32 cellular contexts compared by ENCODE assay signal in genomic region chr5:52378237-52378636, GRCh38.
"Had no signal": no experiment of that assay in that cellular context is flagged by ENCODE, and none has a peak within 500 bp of the region (broad histone marks: within the 10 kb centered on the region; RNA-seq: fewer than 3 reads in every experiment).

No MANE protein-coding gene starts in this region.

- H3K4me3 ChIP-seq: MG63, Peyer's patch, SJSA1 had no signal

- DNase-seq: activated CD4-positive, alpha-beta memory T cell treated with anti-CD3 and anti-CD28 coated beads, Interleukin-2, amount 10 ng/mL, durations not matched to agents 7 days and 5 days; activated CD4-positive, alpha-beta T cell treated with anti-CD3 and anti-CD28 coated beads for 1 hour; activated CD4-positive, alpha-beta T cell treated with anti-CD3 and anti-CD28 coated beads for 48 hours; activated CD4-positive, CD25-positive, alpha-beta regulatory T cell; activated CD8-positive, alpha-beta memory T cell treated with anti-CD3 and anti-CD28 coated beads for 24 hours; activated CD8-positive, alpha-beta memory T cell treated with anti-CD3 and anti-CD28 coated beads, Interleukin-2, amount 10 ng/mL, durations not matched to agents 7 days and 5 days; activated CD8-positive, alpha-beta memory T cell treated with anti-CD3 and anti-CD28 coated beads, Interleukin-2, amount 50 U/mL, for 48 hours; activated effector memory CD4-positive, alpha-beta T cell treated with Interleukin-2 at 50 U/mL for 16 hours; activated naive CD4-positive, alpha-beta T cell treated with anti-CD3 and anti-CD28 coated beads, Interleukin-2, amount 10 ng/mL, durations not matched to agents 7 days and 5 days; activated naive CD8-positive, alpha-beta T cell treated with anti-CD3 and anti-CD28 coated beads, Interleukin-2, amount 50 U/mL, for 24 hours; activated T-cell treated with anti-CD3 and anti-CD28 coated beads, Interleukin-2, amount 50 U/mL, for 48 hours; anterior cingulate cortex; caudate nucleus; cerebellar nuclear complex; Karpas-422; KBM-7; MG63; NCI-H1048; NCI-H1105 treated with DMSO at 0.1 percent for 48 hours; NCI-H146; NCI-H187; NCI-H510A treated with DMSO at 0.1 percent for 48 hours; NCI-H526 treated with DMSO at 0.1 percent for 48 hours; NCI-H82; NK-92 treated with Interleukin-12 subunit alpha and Interleukin-12 subunit beta, amount 100 ng/mL, for 24 hours; PC-3; Peyer's patch; RPMI8226; SHP77 treated with DMSO at 0.1 percent for 48 hours; T1000; WERI-Rb-1 had no signal

- H3K9me3 ChIP-seq: MG63, Peyer's patch, SJSA1 had no signal

- H3K36me3 ChIP-seq: MG63, Peyer's patch, SJSA1, WERI-Rb-1 had no signal

- ATAC-seq: activated CD8-positive, alpha-beta memory T cell treated with anti-CD3 and anti-CD28 coated beads, Interleukin-2, amount 10 ng/mL, durations not matched to agents 7 days and 5 days; activated naive CD8-positive, alpha-beta T cell treated with anti-CD3 and anti-CD28 coated beads, Interleukin-2, amount 50 U/mL, for 24 hours; PC-3 had no signal

- H3K4me1 ChIP-seq: Peyer's patch, SJSA1 had no signal

- H3K27me3 ChIP-seq: MG63, Peyer's patch had no signal

- H3K27ac ChIP-seq: Peyer's patch, SJSA1, WERI-Rb-1 had no signal
